ENCODE assay signal across 9 cellular contexts in the genomic region with DNA sequence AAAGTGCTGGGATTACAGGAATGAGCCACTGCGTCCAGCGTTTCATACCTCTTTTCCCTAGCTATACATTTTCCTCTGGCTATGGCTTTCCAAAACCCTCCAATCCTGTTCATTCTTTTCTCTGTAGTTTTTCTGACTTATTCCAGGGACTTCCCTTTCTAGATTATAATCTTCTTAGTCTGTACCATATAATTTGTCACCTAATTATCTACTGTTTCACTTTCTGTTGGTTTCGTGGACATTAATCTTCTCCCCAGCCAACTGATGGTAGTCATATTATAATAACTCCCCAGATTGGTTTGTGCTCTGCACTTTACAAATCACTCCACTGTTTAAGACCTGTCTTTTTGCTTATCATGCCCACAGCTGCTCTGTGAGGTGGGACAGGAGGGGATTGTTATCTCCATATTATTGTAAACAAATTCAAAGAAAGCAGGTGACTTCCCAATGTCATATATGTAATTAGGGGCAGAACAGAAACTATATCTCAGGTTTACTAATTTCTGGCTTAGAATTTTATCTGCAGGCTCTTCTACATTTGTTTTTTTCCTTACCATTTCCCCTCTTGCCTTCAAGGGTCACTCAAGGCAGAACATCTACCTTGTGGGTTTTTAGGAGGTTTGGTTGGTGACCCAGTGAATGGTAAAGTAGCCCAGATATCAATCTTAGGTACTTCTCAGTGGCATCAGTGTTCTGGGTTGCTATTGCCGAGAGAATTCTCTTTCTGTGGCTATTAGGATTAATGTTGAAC. TPM values are rescaled to one million over a fixed set of nuclear protein-coding genes. Genes with fewer than 3 reads are reported as not detected.
DNase-seq lines count a peak whose midpoint lies in the region; ATAC-seq and TF ChIP-seq lines count a peak whose summit lies in the region.
"Had no signal": no experiment of that assay in that cellular context is flagged by ENCODE, and none has a peak within 500 bp of the region (broad histone marks: within the 10 kb centered on the region; RNA-seq: fewer than 3 reads in every experiment).

No MANE protein-coding gene starts in this region.

- H3K9me3 ChIP-seq in spleen: no peaks in the 10 kb centered on the region

- H3K27me3 ChIP-seq in spleen (replicated peaks in 1 of 7): no peaks in the 10 kb centered on the region

- no peaks in the 10 kb centered on the region for H3K27me3 Mint-ChIP-seq in activated CD8-positive, alpha-beta T cell treated with anti-CD3 and anti-CD28 coated beads for 36 hours

- H3K4me1 ChIP-seq in spleen: peaks cover 48 to 100% (median 76%) of the 10 kb centered on the region in 6 donors

- H3K27ac ChIP-seq in spleen: peak overlapping the region; percentile 51 to 77 (median 70)

- WGBS in spleen, 5 donors: 36 to 58% (median 42%) methylated on average over 3 to 4 of the region's 4 CpGs

- no peaks in the 10 kb centered on the region for H3K9me3 Mint-ChIP-seq in activated CD8-positive, alpha-beta T cell treated with anti-CD3 and anti-CD28 coated beads for 36 hours
- H3K9me3 Mint-ChIP-seq: neural crest cell had no signal

- POLR2A ChIA-PET in activated CD8-positive, alpha-beta T cell treated with anti-CD3 and anti-CD28 coated beads for 36 hours (lab: Charles Lee): interaction anchor here (0.8 to 2.0 kb wide), 7 partner anchors 11 to 80 kb away, joined by 3 to 13 read pairs (median 5); partner anchors contain the start of genes RHOG and STIM1

- H3K4me1 Mint-ChIP-seq in activated CD8-positive, alpha-beta T cell treated with anti-CD3 and anti-CD28 coated beads for 36 hours (ENCODE audit: low read depth): peaks cover 76% of the 10 kb centered on the region

- peak overlapping the region; percentile 77 for H3K27ac Mint-ChIP-seq in activated CD8-positive, alpha-beta T cell treated with anti-CD3 and anti-CD28 coated beads for 36 hours

- H3K36me3 Mint-ChIP-seq in activated CD8-positive, alpha-beta T cell treated with anti-CD3 and anti-CD28 coated beads for 36 hours (ENCODE audit: low read depth): peaks cover 2% of the 10 kb centered on the region

- TF ChIP-seq POLR2A in spleen (IDR thresholded peaks at IDR 0.05): no peak

- peak; percentile 49 for ATAC-seq in HG02840 (IDR thresholded peaks at IDR 0.05; ENCODE audit: low FRiP score, unreplicated experiment)
- peak; percentile 62 for ATAC-seq in activated CD8-positive, alpha-beta T cell treated with anti-CD3 and anti-CD28 coated beads for 36 hours

- intact Hi-C loops in activated CD8-positive, alpha-beta T cell treated with anti-CD3 and anti-CD28 coated beads for 36 hours (cut with micrococcal nuclease): no loop called here
- intact Hi-C loops in spleen (cut with DNase I; ENCODE audit: low total_unique reads) (loop anchor here (10.0 kb wide), 1 partner anchor 55 kb away; no protein-coding TSS in a partner anchor), posterior vena cava (cut with DNase I) (no loop called here)

- no peak overlapping the region for H3K4me3 ChIP-seq in spleen

- CTCF ChIA-PET in activated CD8-positive, alpha-beta T cell treated with anti-CD3 and anti-CD28 coated beads for 36 hours (lab: Charles Lee): interaction anchor here (0.9 to 21.2 kb wide), 6 partner anchors 12 to 193 kb away, joined by 3 to 274 read pairs (median 8); partner anchors contain the start of gene STIM1

- DNase-seq in DMS53 (lab: John Stamatoyannopoulos, UW) (peak; percentile 32), DMS53 treated with DMSO at 0.1 percent for 48 hours (lab: John Stamatoyannopoulos, UW; ENCODE audit: unreplicated experiment) (no peak), spleen (no peak), EL (no peak), NCI-H446 treated with DMSO at 0.1 percent for 48 hours (lab: John Stamatoyannopoulos, UW) (no peak), posterior vena cava (ENCODE audit: low spot score) (no peak)
- DNase-seq in activated CD8-positive, alpha-beta T cell treated with anti-CD3 and anti-CD28 coated beads for 36 hours: no peak

- H3K36me3 ChIP-seq in spleen: no peaks in the 10 kb centered on the region

- TF ChIP-seq CTCF in activated CD8-positive, alpha-beta T cell treated with anti-CD3 and anti-CD28 coated beads for 36 hours (IDR thresholded peaks at IDR 0.05): no peak
- TF ChIP-seq CTCF in spleen (IDR thresholded peaks at IDR 0.05 in 8 of 11, conservative IDR thresholded peaks at IDR 0.05 in 3 of 11): no peak

- H3K4me3 Mint-ChIP-seq in activated CD8-positive, alpha-beta T cell treated with anti-CD3 and anti-CD28 coated beads for 36 hours: no peak overlapping the region
- H3K4me3 Mint-ChIP-seq: neural crest cell had no signal

RNA-seq across cellular contexts. Expression of gene STIM1, which starts 23.9 kb away (rescaled TPM):
- total RNA-seq in activated CD8-positive, alpha-beta T cell treated with anti-CD3 and anti-CD28 coated beads for 36 hours: 10 to 100 TPM; 60.8 to 61.4 TPM
- total RNA-seq in spleen (10 to 100 TPM; 55.4 to 85.2 (median 65.0) TPM), posterior vena cava (10 to 100 TPM; 66.9 to 81.7 TPM)
- polyA plus RNA-seq in spleen: 10 to 100 TPM; 13.0 to 22.5 (median 16.3) TPM

RNA-seq across cellular contexts. Expression of gene RHOG, which starts 38.6 kb away (rescaled TPM):
- total RNA-seq in activated CD8-positive, alpha-beta T cell treated with anti-CD3 and anti-CD28 coated beads for 36 hours: 100 to 1,000 TPM; 176 to 188 TPM
- total RNA-seq in spleen (100 to 1,000 TPM; 144 to 256 (median 155) TPM), posterior vena cava (10 to 100 TPM; 52.0 to 55.0 TPM)
- polyA plus RNA-seq in spleen: 100 to 1,000 TPM; 102 to 142 (median 107) TPM
